In the genomic region with DNA sequence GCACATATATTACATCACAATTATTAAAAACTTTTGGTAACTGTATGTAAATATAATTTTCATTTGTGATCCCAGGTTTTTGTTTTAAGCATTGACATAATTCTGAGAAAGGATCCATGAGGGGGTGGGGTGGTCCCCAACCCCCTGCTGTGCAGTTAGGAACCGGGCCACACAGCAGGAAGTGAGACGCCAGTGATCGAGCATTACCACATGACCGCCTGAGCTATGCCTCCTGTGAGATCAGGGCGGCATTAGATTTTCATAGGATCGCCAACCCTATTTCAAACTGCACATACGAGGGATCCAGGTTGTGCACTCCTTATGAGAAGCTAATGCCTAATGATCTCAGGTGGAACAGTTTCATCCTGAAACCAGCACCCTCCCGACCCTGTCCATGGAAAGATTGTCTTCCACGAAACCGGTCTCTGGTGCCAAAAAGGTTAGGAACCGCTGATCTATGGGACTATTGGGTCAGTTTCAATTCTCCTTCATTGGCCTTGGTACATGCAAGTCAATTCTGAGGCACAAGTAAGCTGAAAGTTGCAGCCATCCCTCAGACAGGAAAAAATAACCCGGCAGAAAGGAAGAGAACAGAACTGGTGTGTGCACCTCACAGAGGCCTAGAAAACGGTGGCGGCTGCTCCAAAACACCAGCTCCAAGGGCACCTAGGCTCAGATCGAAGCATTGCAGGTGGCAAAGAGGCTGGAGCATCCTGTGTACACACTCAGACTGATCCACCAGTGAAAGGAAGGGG, we compare ENCODE assay signal across 15 cellular contexts.
A peak's percentile ranks its signal among the peaks of the same experiment; 100 is the strongest.
DNase-seq lines count a peak whose midpoint lies in the region; ATAC-seq lines count a peak whose summit lies in the region.
"Had no signal": no experiment of that assay in that cellular context is flagged by ENCODE, and none has a peak within 500 bp of the region (broad histone marks: within the 10 kb centered on the region; RNA-seq: fewer than 3 reads in every experiment).

No MANE protein-coding gene starts in this region.

- H3K4me1 Mint-ChIP-seq in T-helper 1 cell treated with Interleukin-12 subunit alpha and Interleukin-12 subunit beta and Interleukin-4 antibody, amounts not matched to agents 30 μg/mL and 1 μg/mL, for 36 hours (ENCODE audit: low read depth) = peaks cover 45% of the 10 kb centered on the region

- peak overlapping the region; percentile 74 for H3K4me3 Mint-ChIP-seq in T-helper 1 cell treated with Interleukin-12 subunit alpha and Interleukin-12 subunit beta and Interleukin-4 antibody, amounts not matched to agents 30 μg/mL and 1 μg/mL, for 36 hours
- H3K4me3 Mint-ChIP-seq: type B pancreatic cell had no signal

- no peak for ATAC-seq in GM21619 (IDR thresholded peaks at IDR 0.05; ENCODE audit: unreplicated experiment)
- ATAC-seq in HG02610 (IDR thresholded peaks at IDR 0.05; ENCODE audit: unreplicated experiment) = no peak
- no peak for ATAC-seq in HG02623 (IDR thresholded peaks at IDR 0.05; ENCODE audit: unreplicated experiment)
- ATAC-seq: psoas muscle had no signal

- peaks cover 13% of the 10 kb centered on the region for H3K4me1 ChIP-seq in effector memory CD4-positive, alpha-beta T cell (ENCODE audit: control insufficient read depth, insufficient read depth, low read length, poor library complexity, severe bottlenecking)
- H3K4me1 ChIP-seq: psoas muscle had no signal

- H3K27me3 ChIP-seq in effector memory CD4-positive, alpha-beta T cell (replicated peaks; ENCODE audit: control insufficient read depth, insufficient read depth, low read length, poor library complexity, severe bottlenecking) = no peaks in the 10 kb centered on the region
- H3K27me3 ChIP-seq: SJSA1 had no signal

- DNase-seq in activated effector memory CD4-positive, alpha-beta T cell treated with anti-CD3 and anti-CD28 coated beads, Interleukin-2, amount 50 U/mL, for 16 hours = peak; percentile 72
- DNase-seq in activated effector memory CD4-positive, alpha-beta T cell treated with Interleukin-2 at 50 U/mL for 16 hours = no peak
- no peak for DNase-seq in effector memory CD4-positive, alpha-beta T cell
- no peak for DNase-seq in substantia nigra (lab: John Stamatoyannopoulos, UW)
- DNase-seq: glutamatergic neuron; kidney; NCI-H2171; NK-92 treated with Interleukin-12 subunit alpha and Interleukin-12 subunit beta, amount 100 ng/mL, for 24 hours; psoas muscle had no signal

- no peaks in the 10 kb centered on the region for H3K9me3 Mint-ChIP-seq in T-helper 1 cell treated with Interleukin-12 subunit alpha and Interleukin-12 subunit beta and Interleukin-4 antibody, amounts not matched to agents 30 μg/mL and 1 μg/mL, for 36 hours

- H3K4me3 ChIP-seq in effector memory CD4-positive, alpha-beta T cell (ENCODE audit: insufficient read depth, low read depth, low read length, poor library complexity, severe bottlenecking) = no peak overlapping the region
- H3K4me3 ChIP-seq: psoas muscle, SJSA1 had no signal

- peaks cover 6% of the 10 kb centered on the region for H3K36me3 Mint-ChIP-seq in T-helper 1 cell treated with Interleukin-12 subunit alpha and Interleukin-12 subunit beta and Interleukin-4 antibody, amounts not matched to agents 30 μg/mL and 1 μg/mL, for 36 hours (ENCODE audit: low read depth)
- H3K36me3 Mint-ChIP-seq: type B pancreatic cell had no signal

- H3K27ac ChIP-seq in effector memory CD4-positive, alpha-beta T cell (ENCODE audit: insufficient read depth, low read length, poor library complexity, severe bottlenecking) = peak overlapping the region; percentile 70
- peak overlapping the region; percentile 30 for H3K27ac ChIP-seq in substantia nigra (ENCODE audit: low read depth, low read length, poor library complexity, severe bottlenecking)
- H3K27ac ChIP-seq: psoas muscle, SJSA1 had no signal

- no peaks in the 10 kb centered on the region for H3K27me3 Mint-ChIP-seq in T-helper 1 cell treated with Interleukin-12 subunit alpha and Interleukin-12 subunit beta and Interleukin-4 antibody, amounts not matched to agents 30 μg/mL and 1 μg/mL, for 36 hours (ENCODE audit: low read depth)
- H3K27me3 Mint-ChIP-seq: type B pancreatic cell had no signal

- H3K27ac Mint-ChIP-seq in T-helper 1 cell treated with Interleukin-12 subunit alpha and Interleukin-12 subunit beta and Interleukin-4 antibody, amounts not matched to agents 30 μg/mL and 1 μg/mL, for 36 hours = peak overlapping the region; percentile 89
- H3K27ac Mint-ChIP-seq: type B pancreatic cell had no signal

- no peaks in the 10 kb centered on the region for H3K9me3 ChIP-seq in effector memory CD4-positive, alpha-beta T cell (ENCODE audit: control insufficient read depth, low read length)
- H3K9me3 ChIP-seq: psoas muscle, SJSA1 had no signal

- H3K36me3 ChIP-seq in effector memory CD4-positive, alpha-beta T cell (ENCODE audit: control insufficient read depth, insufficient read depth, low read length) = no peaks in the 10 kb centered on the region
- H3K36me3 ChIP-seq: SJSA1 had no signal
